Comparison of ENCODE assay signal across 9 cellular contexts in the genomic region with DNA sequence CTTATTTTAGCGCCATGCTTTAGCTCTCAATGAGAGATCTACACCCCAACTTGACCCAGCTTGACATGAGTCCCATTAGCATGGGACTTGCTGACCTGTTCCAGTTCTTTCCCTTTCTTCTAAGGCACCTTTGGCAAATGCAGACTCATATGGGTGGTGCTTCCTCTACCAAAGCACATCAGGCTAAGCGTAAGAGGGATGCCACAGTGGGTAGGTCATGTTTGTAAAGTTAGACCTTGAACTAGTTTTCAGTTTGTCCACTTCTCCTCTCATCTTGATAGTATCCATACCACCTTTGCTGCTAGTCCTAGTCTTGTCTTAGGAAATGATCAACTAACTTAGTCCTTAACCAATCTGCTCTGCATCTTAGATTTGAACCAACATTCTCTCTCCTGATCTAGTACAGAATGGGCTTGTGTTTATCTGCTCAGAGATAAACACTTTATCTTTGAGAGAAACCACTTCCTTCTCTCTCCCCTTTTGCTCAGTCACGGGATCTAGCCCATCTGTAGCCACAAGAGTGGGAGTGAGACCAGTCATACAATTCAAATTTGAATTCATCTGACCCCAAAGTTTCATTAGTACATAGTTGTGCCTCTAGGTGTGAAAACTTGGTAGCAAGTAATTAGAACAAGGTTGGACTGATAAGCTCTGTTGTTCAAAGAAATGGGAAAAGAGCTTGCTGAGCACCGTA.
A peak's percentile ranks its signal among the peaks of the same experiment; 100 is the strongest.
DNase-seq lines count a peak whose midpoint lies in the region; ATAC-seq and TF ChIP-seq lines count a peak whose summit lies in the region.
"Had no signal": no experiment of that assay in that cellular context is flagged by ENCODE, and none has a peak within 500 bp of the region (broad histone marks: within the 10 kb centered on the region; RNA-seq: fewer than 3 reads in every experiment).

No MANE protein-coding gene starts in this region.

- peaks cover 3 to 18% (median 15%) of the 10 kb centered on the region in 3 donors for H3K36me3 Mint-ChIP-seq in immature natural killer cell
- no peaks in the 10 kb centered on the region for H3K36me3 Mint-ChIP-seq in endodermal cell (ENCODE audit: low read depth)

- H3K4me1 ChIP-seq in MM.1S (ENCODE audit: low read length) (peaks cover 16% of the 10 kb centered on the region), endodermal cell (ENCODE audit: control insufficient read depth, insufficient read depth, low read length) (no peaks in the 10 kb centered on the region)

- H3K9me3 ChIP-seq in MM.1S (replicated peaks; ENCODE audit: insufficient read depth, low read length) (no peaks in the 10 kb centered on the region), endodermal cell (ENCODE audit: control insufficient read depth, low read length) (peaks cover 15% of the 10 kb centered on the region)

- H3K27me3 Mint-ChIP-seq in immature natural killer cell (ENCODE audit: low read depth in 3 of 3) (peaks cover 2 to 8% (median 6%) of the 10 kb centered on the region in 3 donors), endodermal cell (ENCODE audit: insufficient read depth) (peaks cover 12% of the 10 kb centered on the region)

- peak overlapping the region; percentile 9; the same call in 1 of the 2 replicates for H2AFZ ChIP-seq in MM.1S (ENCODE audit: low read length)

- TF ChIP-seq CTCF in MM.1S (IDR thresholded peaks at IDR 0.05; ENCODE audit: low read length) = no peak
- TF ChIP-seq CTCF in endodermal cell (conservative IDR thresholded peaks at IDR 0.05) = no peak

- DNase-seq in MM.1S (peak; percentile 46), immature natural killer cell (peak; percentile 63 to 68 (median 66)), NCI-H1092 (lab: John Stamatoyannopoulos, UW) (no peak), endodermal cell (no peak), anterior cingulate cortex (lab: John Stamatoyannopoulos, UW) (no peak), left cardiac atrium (no peak)

- WGBS in endodermal cell (ENCODE audit: insufficient coverage in 1 of 2, insufficient read length in 1 of 2), 2 experiments = 92 to 96% methylated on average over 2 to 4 of the region's 4 CpGs

- H3K4me1 Mint-ChIP-seq in immature natural killer cell (peaks cover 37 to 40% of the 10 kb centered on the region in 2 donors), endodermal cell (no peaks in the 10 kb centered on the region)

- no peak overlapping the region for H3K4me3 ChIP-seq in MM.1S (ENCODE audit: low read length)
- no peak overlapping the region for H3K4me3 ChIP-seq in endodermal cell (ENCODE audit: low read length)
- H3K4me3 ChIP-seq: cardiac muscle cell had no signal

- H3K79me2 ChIP-seq in MM.1S (ENCODE audit: low read length) = no peaks in the 10 kb centered on the region

- peak overlapping the region; percentile 66 to 94 (median 88) for H3K27ac Mint-ChIP-seq in immature natural killer cell
- H3K27ac Mint-ChIP-seq in endodermal cell = no peak overlapping the region

- H3K4me2 ChIP-seq in MM.1S (ENCODE audit: low read depth, low read length) = peak overlapping the region; percentile 47

- intact Hi-C loops in left cardiac atrium (cut with DNase I) = no loop called here

- H3K4me3 Mint-ChIP-seq in immature natural killer cell (peak overlapping the region; percentile 65 to 83 (median 74)), endodermal cell (no peak overlapping the region)

- H3K9me3 Mint-ChIP-seq in immature natural killer cell = peaks cover 5 to 14% (median 8%) of the 10 kb centered on the region in 6 donors
- H3K9me3 Mint-ChIP-seq in endodermal cell = peaks cover 16% of the 10 kb centered on the region

- H3K27me3 ChIP-seq in MM.1S (replicated peaks; ENCODE audit: insufficient read depth, low read length) (no peaks in the 10 kb centered on the region), endodermal cell (ENCODE audit: control insufficient read depth, insufficient read depth, low read length, poor library complexity, severe bottlenecking) (peaks cover 6% of the 10 kb centered on the region)
- H3K27me3 ChIP-seq: cardiac muscle cell had no signal

- H3K36me3 ChIP-seq in MM.1S (replicated peaks; ENCODE audit: insufficient read depth, low read length) = no peaks in the 10 kb centered on the region
- no peaks in the 10 kb centered on the region for H3K36me3 ChIP-seq in endodermal cell (ENCODE audit: control insufficient read depth, insufficient read depth, low read length)
- H3K36me3 ChIP-seq: cardiac muscle cell had no signal

- no peaks in the 10 kb centered on the region for H3K9me2 ChIP-seq in MM.1S (replicated peaks; ENCODE audit: insufficient read depth, low read length)

- H3F3A ChIP-seq in MM.1S (ENCODE audit: insufficient read depth, low read length) = 0 out of 2 replicates have a peak, but pooled peaks cover 4% of the 10 kb centered on the region

- peak overlapping the region; percentile 22; the same call in 1 of the 2 replicates for H3K27ac ChIP-seq in MM.1S (ENCODE audit: low read length)
- no peak overlapping the region for H3K27ac ChIP-seq in endodermal cell (ENCODE audit: low read depth, low read length)
- H3K27ac ChIP-seq: cardiac muscle cell had no signal

- ATAC-seq in GM18868 (IDR thresholded peaks at IDR 0.05; ENCODE audit: unreplicated experiment) (peak; percentile 87), HG02588 (IDR thresholded peaks at IDR 0.05; ENCODE audit: unreplicated experiment) (peak; percentile 90), left cardiac atrium (no peak)

- no peaks in the 10 kb centered on the region for H4K20me1 ChIP-seq in MM.1S (ENCODE audit: insufficient read depth, low read length)

- H3K9ac ChIP-seq in MM.1S (ENCODE audit: low read length) (no peak overlapping the region), endodermal cell (ENCODE audit: extremely low read depth, low read length, poor library complexity, severe bottlenecking) (no peak overlapping the region)

Comparison
In these comparisons a context has a peak if more than half of its experiments do, and no peak if none do; other contexts are left out.
1. ATAC-seq: peak in GM18868 (single experiment) and HG02588 (single experiment); none in left cardiac atrium (0 of 2).
2. DNase-seq: peak in MM.1S (single experiment) and immature natural killer cell (3 of 3); none in NCI-H1092 (single experiment), endodermal cell (single experiment), anterior cingulate cortex (0 of 58) and left cardiac atrium (single experiment).